18 cellular contexts compared by ENCODE assay signal in the genomic region with DNA sequence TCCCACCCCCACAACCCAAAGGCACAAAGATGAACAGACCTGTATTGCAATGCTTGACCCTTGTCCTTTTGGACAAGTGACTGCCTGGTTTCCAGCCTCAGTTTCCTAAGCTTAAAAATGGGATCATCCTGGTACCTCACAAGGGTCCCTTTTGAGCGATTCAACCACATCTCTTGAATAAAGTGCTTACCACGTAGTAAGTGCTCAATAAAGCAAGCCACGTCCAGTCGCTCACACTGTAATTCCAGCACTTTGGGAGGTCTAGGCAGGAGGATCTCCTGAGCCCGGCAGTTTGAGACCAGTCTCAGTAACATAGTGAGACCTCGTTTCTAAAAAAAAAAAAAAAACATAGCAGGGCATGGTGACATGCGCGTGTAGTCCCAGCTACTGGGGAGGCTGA. TPM values are rescaled to one million over a fixed set of nuclear protein-coding genes. Genes with fewer than 3 reads are reported as not detected.
DNase-seq lines count a peak whose midpoint lies in the region; ATAC-seq, FAIRE-seq and TF ChIP-seq lines count a peak whose summit lies in the region.
"Had no signal": no experiment of that assay in that cellular context is flagged by ENCODE, and none has a peak within 500 bp of the region (broad histone marks: within the 10 kb centered on the region; RNA-seq: fewer than 3 reads in every experiment).

No MANE protein-coding gene starts in this region.

- CTCF ChIA-PET in Caco-2 (lab: Charles Lee): interaction anchor here (0.6 kb wide), 2 partner anchors 30 to 59 kb away, joined by 3 to 11 read pairs; no protein-coding TSS in a partner anchor

- H3K9ac ChIP-seq in BLaER1: no peak overlapping the region

- no peak overlapping the region for H3K27ac Mint-ChIP-seq in Caco-2 (ENCODE audit: unreplicated experiment)
- no peak overlapping the region for H3K27ac Mint-ChIP-seq in activated naive CD8-positive, alpha-beta T cell
- H3K27ac Mint-ChIP-seq in natural killer cell: no peak overlapping the region

- H3K4me3 ChIP-seq in BLaER1: peak overlapping the region; percentile 86
- no peak overlapping the region for H3K4me3 ChIP-seq in Caco-2 (ENCODE audit: low read depth, low read length)
- H3K4me3 ChIP-seq in adrenal gland: no peak overlapping the region
- H3K4me3 ChIP-seq: GM12878, PC-9, SJSA1 had no signal

- H3K4me1 Mint-ChIP-seq in Caco-2 (ENCODE audit: low read depth, unreplicated experiment) (peaks cover 16% of the 10 kb centered on the region), natural killer cell (peaks cover 19 to 37% of the 10 kb centered on the region in 2 donors)
- H3K4me1 Mint-ChIP-seq in activated naive CD8-positive, alpha-beta T cell (ENCODE audit: low read depth): peaks cover 22% of the 10 kb centered on the region

- DNase-seq in Caco-2 (no peak), natural killer cell (no peak), H54 (ENCODE audit: insufficient read length, low spot score) (no peak), adrenal gland (no peak), hypothalamus (lab: John Stamatoyannopoulos, UW) (no peak)
- DNase-seq: activated CD4-positive, alpha-beta T cell treated with anti-CD3 and anti-CD28 coated beads for 1 hour; NCI-H774; PC-9; T-helper 9 cell had no signal

- peaks cover 30% of the 10 kb centered on the region for H3K4me1 ChIP-seq in BLaER1
- peaks cover 18% of the 10 kb centered on the region for H3K4me1 ChIP-seq in Caco-2
- H3K4me1 ChIP-seq in adrenal gland (replicated peaks in 1 of 2): peaks cover 0 to 16% of the 10 kb centered on the region in 2 donors

- H3K27ac ChIP-seq in BLaER1 (no peak overlapping the region), adrenal gland (no peak overlapping the region)
- H3K27ac ChIP-seq: PC-9, SJSA1, suprapubic skin had no signal

- peaks cover 28% of the 10 kb centered on the region for H3K27me3 Mint-ChIP-seq in Caco-2 (ENCODE audit: insufficient read depth, unreplicated experiment)
- peaks cover 25% of the 10 kb centered on the region for H3K27me3 Mint-ChIP-seq in activated naive CD8-positive, alpha-beta T cell
- H3K27me3 Mint-ChIP-seq in natural killer cell (ENCODE audit: low read depth in 2 of 2): peaks cover 53% of the 10 kb centered on the region in 2 donors

- TF ChIP-seq CTCF in Caco-2 (IDR thresholded peaks at IDR 0.05; ENCODE audit: insufficient read depth in 1 of 2, low read depth in 1 of 2, low read length in 1 of 2, severe bottlenecking in 1 of 2, unreplicated experiment in 1 of 2) (no peak), natural killer cell (IDR thresholded peaks at IDR 0.05) (no peak), adrenal gland (IDR thresholded peaks at IDR 0.05) (no peak)

- WGBS in adrenal gland, 4 donors: 66 to 81% (median 73%) methylated on average over 8 of the region's 8 CpGs

- no peak for ATAC-seq in natural killer cell
- no peak for ATAC-seq in GM18517 (IDR thresholded peaks at IDR 0.05; ENCODE audit: unreplicated experiment)
- ATAC-seq: left lobe of liver had no signal

- H3K9me3 ChIP-seq in BLaER1 (no peaks in the 10 kb centered on the region), Caco-2 (no peaks in the 10 kb centered on the region), adrenal gland (replicated peaks in 1 of 3) (no peaks in the 10 kb centered on the region)
- H3K9me3 ChIP-seq: suprapubic skin had no signal

- POLR2A ChIA-PET in Caco-2 (lab: Charles Lee): no interaction called here

- H3K9me3 Mint-ChIP-seq in Caco-2 (ENCODE audit: unreplicated experiment) (no peaks in the 10 kb centered on the region), natural killer cell (no peaks in the 10 kb centered on the region)
- no peaks in the 10 kb centered on the region for H3K9me3 Mint-ChIP-seq in activated naive CD8-positive, alpha-beta T cell (ENCODE audit: low read depth)

- BruUV-seq in Caco-2 (replicated peaks; lab: Mats Ljungman, UMichigan): no TSS peak

- H3K4me3 Mint-ChIP-seq in Caco-2 (ENCODE audit: unreplicated experiment): peak overlapping the region; percentile 85
- H3K4me3 Mint-ChIP-seq in activated naive CD8-positive, alpha-beta T cell: peak overlapping the region; percentile 51
- peak overlapping the region; percentile 65 for H3K4me3 Mint-ChIP-seq in natural killer cell

- TF ChIP-seq POLR2A in H54 (IDR thresholded peaks at IDR 0.05; ENCODE audit: low read depth, low read length) (no peak), adrenal gland (IDR thresholded peaks at IDR 0.05) (no peak)

- peak overlapping the region; percentile 98 for H3K4me2 ChIP-seq in BLaER1
- H3K4me2 ChIP-seq: PC-9 had no signal

- H3K27me3 ChIP-seq in BLaER1 (peaks cover 13% of the 10 kb centered on the region; the same call in 1 of the 2 replicates), Caco-2 (replicated peaks; ENCODE audit: control insufficient read depth, insufficient read depth, low read length) (peaks cover 1% of the 10 kb centered on the region), adrenal gland (peaks cover 43% of the 10 kb centered on the region)

- H3K36me3 ChIP-seq in BLaER1: peaks cover 23% of the 10 kb centered on the region; the same call in 1 of the 2 replicates
- no peaks in the 10 kb centered on the region for H3K36me3 ChIP-seq in Caco-2 (ENCODE audit: control insufficient read depth, insufficient read depth, low read length)
- H3K36me3 ChIP-seq in adrenal gland (replicated peaks in 1 of 2): no peaks in the 10 kb centered on the region
- H3K36me3 ChIP-seq: SJSA1, suprapubic skin had no signal

- intact Hi-C loops in Caco-2 (cut with micrococcal nuclease; ENCODE audit: unreplicated experiment): loop anchor here (2.0 kb wide), 1 partner anchor 41 kb away; the partner anchor contains the start of gene EID2
- intact Hi-C loops in natural killer cell (cut with micrococcal nuclease): no loop called here
- intact Hi-C loops in adrenal gland (cut with DNase I): no loop called here

- H3K36me3 Mint-ChIP-seq in Caco-2 (ENCODE audit: insufficient read depth, unreplicated experiment) (no peaks in the 10 kb centered on the region), natural killer cell (no peaks in the 10 kb centered on the region)
- no peaks in the 10 kb centered on the region for H3K36me3 Mint-ChIP-seq in activated naive CD8-positive, alpha-beta T cell

- H4K20me1 ChIP-seq in BLaER1: peaks cover 9% of the 10 kb centered on the region; the same call in 1 of the 2 replicates

- no peak for FAIRE-seq in H54 (lab: Jason Lieb, UNC)
- FAIRE-seq: GM12878 had no signal

RNA-seq across cellular contexts. Expression of gene DLL3, which starts 1.2 kb away (rescaled TPM):
- total RNA-seq in Caco-2 (2022) (1.7 and 2.7 TPM in 2 replicates), natural killer cell (not detected), adrenal gland (not detected)
- polyA plus RNA-seq in adrenal gland: under 1 TPM in 1 of 3 donors, not detected in 2; 0.10 TPM
- total RNA-seq: left lobe of liver, mucosa of gallbladder, suprapubic skin had no signal

RNA-seq across cellular contexts. Expression of gene SELENOV, which starts 15.0 kb away (rescaled TPM):
- 0.46 and 1.6 TPM in 2 replicates for total RNA-seq in Caco-2 (2022)
- total RNA-seq in natural killer cell: not detected
- not detected for total RNA-seq in adrenal gland
- polyA plus RNA-seq in adrenal gland: not detected
- total RNA-seq: dermis blood vessel endothelial cell, GM12878, left lobe of liver, mucosa of gallbladder, PC-9, SJSA1, suprapubic skin had no signal
- polyA plus RNA-seq: GM12878 had no signal

RNA-seq across cellular contexts. Expression of gene TIMM50, which starts 19.3 kb away (rescaled TPM):
- total RNA-seq in Caco-2 (2022): 152 and 162 TPM in 2 replicates
- total RNA-seq in natural killer cell: 10 to 100 TPM; 50.1 to 67.2 (median 60.8) TPM
- 10 to 100 TPM; 52.8 to 93.4 (median 64.9) TPM for total RNA-seq in adrenal gland
- 100 to 1,000 TPM in 2 of 3 donors, 10 to 100 TPM in 1; 77.7 to 147 (median 118) TPM for polyA plus RNA-seq in adrenal gland

RNA-seq across cellular contexts. Expression of gene EID2B, which starts 32.7 kb away (rescaled TPM):
- 2.1 and 2.8 TPM in 2 replicates for total RNA-seq in Caco-2 (2022)
- total RNA-seq in natural killer cell: 1 to 10 TPM; 4.6 to 6.7 (median 5.8) TPM
- total RNA-seq in adrenal gland: 1 to 10 TPM; 1.6 to 6.7 (median 3.8) TPM
- polyA plus RNA-seq in adrenal gland: 1 to 10 TPM; 2.7 to 4.3 (median 3.8) TPM

RNA-seq across cellular contexts. Expression of gene EID2, which starts 40.0 kb away (rescaled TPM):
- total RNA-seq in Caco-2 (2022): 21.7 and 26.3 TPM in 2 replicates
- 10 to 100 TPM; 11.9 to 19.9 (median 15.6) TPM for total RNA-seq in natural killer cell
- 10 to 100 TPM; 13.9 to 32.9 (median 25.9) TPM for total RNA-seq in adrenal gland
- 10 to 100 TPM; 19.2 to 31.7 (median 27.8) TPM for polyA plus RNA-seq in adrenal gland
